Comparison of ENCODE assay signal across 10 cellular contexts in the genomic region with DNA sequence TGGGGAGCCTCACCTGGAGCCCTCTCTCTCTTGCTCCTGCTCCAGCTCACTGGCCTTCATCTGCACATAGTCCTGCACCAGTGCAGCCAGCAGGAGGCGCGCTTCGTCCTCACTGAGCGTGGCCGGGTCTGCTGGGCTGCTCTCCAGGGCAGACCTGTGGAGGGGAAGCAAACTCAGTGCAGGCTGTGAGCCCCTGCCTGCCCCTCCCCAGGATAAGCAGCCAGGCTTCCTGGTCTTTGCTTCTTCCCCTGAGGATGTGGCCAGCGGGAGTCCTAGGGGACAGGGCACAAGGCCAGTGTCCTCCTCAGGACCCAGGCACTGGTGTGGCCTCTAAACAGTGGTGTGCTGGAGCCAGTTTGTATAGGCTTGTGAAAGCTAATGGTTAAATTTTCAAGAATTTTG. TPM values are rescaled to one million over a fixed set of nuclear protein-coding genes. Genes with fewer than 3 reads are reported as not detected.
DNase-seq lines count a peak whose midpoint lies in the region; ATAC-seq and TF ChIP-seq lines count a peak whose summit lies in the region.
"Had no signal": no experiment of that assay in that cellular context is flagged by ENCODE, and none has a peak within 500 bp of the region (broad histone marks: within the 10 kb centered on the region; RNA-seq: fewer than 3 reads in every experiment).

No MANE protein-coding gene starts in this region.

- H3K4me3 Mint-ChIP-seq in activated T-cell treated with anti-CD3 and anti-CD28 coated beads, Interleukin-2, amount 50 U/mL, for 72 hours = no peak overlapping the region

- POLR2A ChIA-PET in GM10248 (lab: Yijun Ruan, JAX) = no interaction called here
- POLR2A ChIA-PET in HEK293T (lab: Yijun Ruan, JAX) = no interaction called here

- H3K27me3 Mint-ChIP-seq in activated T-cell treated with anti-CD3 and anti-CD28 coated beads, Interleukin-2, amount 50 U/mL, for 72 hours (ENCODE audit: low read depth) = peaks cover 80% of the 10 kb centered on the region

- TF ChIP-seq CTCF in GM10248 (IDR thresholded peaks at IDR 0.05; ENCODE audit: control extremely low read depth, extremely low read depth, low read depth, missing control alignments) = peak; percentile 60

- no peaks in the 10 kb centered on the region for H3K36me3 Mint-ChIP-seq in activated T-cell treated with anti-CD3 and anti-CD28 coated beads, Interleukin-2, amount 50 U/mL, for 72 hours (ENCODE audit: insufficient read depth in 2 of 2)

- no peak overlapping the region for H3K27ac Mint-ChIP-seq in activated T-cell treated with anti-CD3 and anti-CD28 coated beads, Interleukin-2, amount 50 U/mL, for 72 hours

- DNase-seq in GM10248 (ENCODE audit: extremely low spot score) (no peak), HEK293T (ENCODE audit: extremely low spot score) (peak; percentile 65), NCI-H526 (lab: John Stamatoyannopoulos, UW) (peak; percentile 55 to 85), kidney tubule cell (ENCODE audit: low spot score) (peak; percentile 41), NCI-H1417 treated with DMSO at 0.1 percent for 48 hours (lab: John Stamatoyannopoulos, UW) (no peak)
- peak; percentile 76 to 77 for DNase-seq in activated T-cell treated with anti-CD3 and anti-CD28 coated beads, Interleukin-2, amount 50 U/mL, for 72 hours
- DNase-seq in stimulated activated naive CD8-positive, alpha-beta T cell treated with anti-CD3 and anti-CD28 coated beads, Interleukin-15, Interleukin-2, amounts not matched to agents 100 U/mL and 50 U/mL, for 24 hours = peak; percentile 80
- DNase-seq in central memory CD4-positive, alpha-beta T cell = no peak

- peak; percentile 45 to 59 for ATAC-seq in activated T-cell treated with anti-CD3 and anti-CD28 coated beads, Interleukin-2, amount 50 U/mL, for 72 hours (replicated peaks in 1 of 2)
- peak; percentile 53 for ATAC-seq in stimulated activated naive CD8-positive, alpha-beta T cell treated with anti-CD3 and anti-CD28 coated beads, Interleukin-15, Interleukin-2, amounts not matched to agents 100 U/mL and 50 U/mL, for 24 hours

- CTCF ChIA-PET in GM10248 (lab: Yijun Ruan, JAX) = interaction anchor here (1.0 to 2.6 kb wide), 7 partner anchors 11 to 240 kb away, joined by 3 to 15 read pairs (median 4); no protein-coding TSS in a partner anchor
- CTCF ChIA-PET in HEK293T (lab: Yijun Ruan, JAX) = interaction anchor here (0.6 to 1.7 kb wide), 5 partner anchors 11 to 628 kb away, joined by 3 to 6 read pairs (median 3); no protein-coding TSS in a partner anchor

- peaks cover 30% of the 10 kb centered on the region for H3K4me1 Mint-ChIP-seq in activated T-cell treated with anti-CD3 and anti-CD28 coated beads, Interleukin-2, amount 50 U/mL, for 72 hours (ENCODE audit: low read depth)

- H3K9me3 Mint-ChIP-seq in activated T-cell treated with anti-CD3 and anti-CD28 coated beads, Interleukin-2, amount 50 U/mL, for 72 hours = no peaks in the 10 kb centered on the region

TF ChIP-seq in HEK293T, 16 proteins besides CTCF, POLR2A, EP300 and RAD21:
- no peak for TF ChIP-seq L3MBTL2 (conservative IDR thresholded peaks at IDR 0.05)
- no peak for TF ChIP-seq TARDBP (IDR thresholded peaks at IDR 0.05)
- no peak for TF ChIP-seq BHLHE40 (IDR thresholded peaks at IDR 0.05; ENCODE audit: borderline replicate concordance)
- TF ChIP-seq LEF1 (IDR thresholded peaks at IDR 0.05; ENCODE audit: borderline replicate concordance) = no peak
- no peak for TF ChIP-seq ELF4 (IDR thresholded peaks at IDR 0.05)
- TF ChIP-seq ARNT (IDR thresholded peaks at IDR 0.05) = no peak

RNA-seq across cellular contexts. Expression of a gene that starts 2.2 kb away (rescaled TPM):
- not detected for total RNA-seq in activated T-cell treated with anti-CD3 and anti-CD28 coated beads, Interleukin-2, amount 50 U/mL, for 72 hours
- total RNA-seq: pulmonary artery endothelial cell; T-helper 2 cell treated with Interferon-gamma antibody and Interleukin-4, amounts not matched to agents 100 ng/mL and 5 ng/mL, for 36 hours had no signal

Comparison
In these comparisons a context has a peak if more than half of its experiments do, and no peak if none do; other contexts are left out.
1. DNase-seq: peak in HEK293T (single experiment), NCI-H526 (2 of 2), activated T-cell treated with anti-CD3 and anti-CD28 coated beads, Interleukin-2, amount 50 U/mL, for 72 hours (2 of 2), kidney tubule cell (single experiment) and stimulated activated naive CD8-positive, alpha-beta T cell treated with anti-CD3 and anti-CD28 coated beads, Interleukin-15, Interleukin-2, amounts not matched to agents 100 U/mL and 50 U/mL, for 24 hours (single experiment); none in GM10248 (single experiment), central memory CD4-positive, alpha-beta T cell (single experiment) and NCI-H1417 treated with DMSO at 0.1 percent for 48 hours (single experiment).